ENCODE assay signal across 23 cellular contexts in the genomic region with DNA sequence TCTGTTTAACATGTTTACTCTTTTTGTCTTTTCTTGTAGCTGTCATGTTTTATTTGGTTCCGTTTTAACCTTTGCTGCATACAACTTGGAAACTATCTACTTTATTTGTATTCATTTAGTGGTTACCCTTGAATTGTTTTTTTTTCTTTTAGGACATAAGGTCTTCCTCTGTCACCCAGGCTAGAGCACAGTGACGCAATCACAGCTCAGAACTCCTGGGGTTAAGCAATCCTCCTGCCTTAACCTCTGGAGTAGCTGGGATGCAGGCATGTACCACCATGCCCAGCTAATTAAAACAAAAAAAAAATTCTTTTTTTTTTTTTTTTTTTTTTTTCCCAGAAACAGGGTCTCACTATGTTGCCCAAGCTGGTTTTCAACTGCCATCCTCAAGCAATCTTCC. TPM values are rescaled to one million over a fixed set of nuclear protein-coding genes. Genes with fewer than 3 reads are reported as not detected.
"Had no signal": no experiment of that assay in that cellular context is flagged by ENCODE, and none has a peak within 500 bp of the region (broad histone marks: within the 10 kb centered on the region; RNA-seq: fewer than 3 reads in every experiment).

No MANE protein-coding gene starts in this region.

- H3K27ac ChIP-seq: ascending aorta, gastrocnemius medialis, neural progenitor cell, prostate gland, skin epidermis had no signal

- H3K9ac ChIP-seq: neural progenitor cell had no signal

- H3K4me3 Mint-ChIP-seq: activated naive CD4-positive, alpha-beta T cell treated with anti-CD3 and anti-CD28 coated beads, Interleukin-2, amount 50 U/mL, for 24 hours; effector memory CD8-positive, alpha-beta T cell; memory B cell; naive thymus-derived CD4-positive, alpha-beta T cell; neural progenitor cell; stimulated activated naive CD8-positive, alpha-beta T cell treated with anti-CD3 and anti-CD28 coated beads, Interleukin-15, amount 100 ng/mL, for 72 hours had no signal

- H3K36me3 ChIP-seq: ascending aorta, gastrocnemius medialis, neural progenitor cell, prostate gland had no signal

- H3K9me3 ChIP-seq: gastrocnemius medialis, prostate gland had no signal

- H3K36me3 Mint-ChIP-seq: activated naive CD4-positive, alpha-beta T cell treated with anti-CD3 and anti-CD28 coated beads, Interleukin-2, amount 50 U/mL, for 24 hours; memory B cell; naive thymus-derived CD4-positive, alpha-beta T cell; neural progenitor cell had no signal

- H3K4me1 ChIP-seq: ascending aorta, gastrocnemius medialis, neural progenitor cell, prostate gland had no signal

- H3K27ac Mint-ChIP-seq: activated naive CD4-positive, alpha-beta T cell treated with anti-CD3 and anti-CD28 coated beads, Interleukin-2, amount 50 U/mL, for 24 hours; effector memory CD8-positive, alpha-beta T cell; memory B cell; naive thymus-derived CD4-positive, alpha-beta T cell; neural progenitor cell; stimulated activated naive CD8-positive, alpha-beta T cell treated with anti-CD3 and anti-CD28 coated beads, Interleukin-15, amount 100 ng/mL, for 72 hours had no signal

- H3K4me3 ChIP-seq: ascending aorta, gastrocnemius medialis, neural progenitor cell, prostate gland, skin epidermis had no signal

- H3K27me3 Mint-ChIP-seq: activated naive CD4-positive, alpha-beta T cell treated with anti-CD3 and anti-CD28 coated beads, Interleukin-2, amount 50 U/mL, for 24 hours; stimulated activated naive CD8-positive, alpha-beta T cell treated with anti-CD3 and anti-CD28 coated beads, Interleukin-15, amount 100 ng/mL, for 72 hours had no signal

- ATAC-seq: effector memory CD8-positive, alpha-beta T cell; gastrocnemius medialis; left ventricle myocardium superior; naive thymus-derived CD4-positive, alpha-beta T cell; right cardiac atrium; stimulated activated naive CD8-positive, alpha-beta T cell treated with anti-CD3 and anti-CD28 coated beads, Interleukin-15, amount 100 ng/mL, for 72 hours had no signal

- H3K27me3 ChIP-seq: ascending aorta, gastrocnemius medialis, neural progenitor cell had no signal

- H3K4me1 Mint-ChIP-seq: activated naive CD4-positive, alpha-beta T cell treated with anti-CD3 and anti-CD28 coated beads, Interleukin-2, amount 50 U/mL, for 24 hours; memory B cell; naive thymus-derived CD4-positive, alpha-beta T cell; stimulated activated naive CD8-positive, alpha-beta T cell treated with anti-CD3 and anti-CD28 coated beads, Interleukin-15, amount 100 ng/mL, for 72 hours had no signal

- DNase-seq: activated CD4-positive, alpha-beta T cell treated with anti-CD3 and anti-CD28 coated beads, Interleukin-2, amount 50 U/mL, for 48 hours; activated gamma-delta T cell; dermis blood vessel endothelial cell; effector memory CD8-positive, alpha-beta T cell; gastrocnemius medialis; head of caudate nucleus; left ventricle myocardium superior; naive thymus-derived CD4-positive, alpha-beta T cell; right cardiac atrium; stimulated activated CD4-positive, alpha-beta T cell treated with anti-CD3 and anti-CD28 coated beads, Interleukin-15, amount 100 ng/mL, for 24 hours; stimulated activated CD4-positive, alpha-beta T cell treated with anti-CD3 and anti-CD28 coated beads, Interleukin-2, amount 100 ng/mL, for 48 hours; stimulated activated naive CD8-positive, alpha-beta T cell treated with anti-CD3 and anti-CD28 coated beads, Interleukin-15, amount 100 ng/mL, for 72 hours had no signal

- H3K4me2 ChIP-seq: neural progenitor cell had no signal

- H3K9me3 Mint-ChIP-seq: activated naive CD4-positive, alpha-beta T cell treated with anti-CD3 and anti-CD28 coated beads, Interleukin-2, amount 50 U/mL, for 24 hours; effector memory CD8-positive, alpha-beta T cell; memory B cell; neural progenitor cell; stimulated activated naive CD8-positive, alpha-beta T cell treated with anti-CD3 and anti-CD28 coated beads, Interleukin-15, amount 100 ng/mL, for 72 hours had no signal

RNA-seq across cellular contexts. Expression of gene USP43, which starts 29.8 kb away (rescaled TPM):
- total RNA-seq: ascending aorta had no signal
- polyA plus RNA-seq: naive thymus-derived CD4-positive, alpha-beta T cell had no signal

RNA-seq across cellular contexts. Expression of gene CFAP52, which starts 39.0 kb away (rescaled TPM):
- total RNA-seq: ascending aorta; dermis blood vessel endothelial cell; gastrocnemius medialis; kidney epithelial cell; left ventricle myocardium superior; mucosa of gallbladder; naive thymus-derived CD4-positive, alpha-beta T cell; osteoblast; T-helper 2 cell treated with Interferon-gamma antibody and Interleukin-4, amounts not matched to agents 100 ng/mL and 5 ng/mL, for 36 hours; ureter had no signal
- polyA plus RNA-seq: naive thymus-derived CD4-positive, alpha-beta T cell; right cardiac atrium had no signal
